8 cellular contexts compared by ENCODE assay signal in genomic region chr12:120264511-120265202, GRCh38. TPM values are rescaled to one million over a fixed set of nuclear protein-coding genes. Genes with fewer than 3 reads are reported as not detected.
A peak's percentile ranks its signal among the peaks of the same experiment; 100 is the strongest.
DNase-seq lines count a peak whose midpoint lies in the region; ATAC-seq and TF ChIP-seq lines count a peak whose summit lies in the region.

No MANE protein-coding gene starts in this region.

- ATAC-seq in GM19455 (IDR thresholded peaks at IDR 0.05; ENCODE audit: unreplicated experiment) (no peak), GM21825 (IDR thresholded peaks at IDR 0.05; ENCODE audit: unreplicated experiment) (no peak)

- no peak overlapping the region for H4K5ac ChIP-seq in mesendoderm (ENCODE audit: low read length)

- peak; percentile 32 for DNase-seq in activated naive CD4-positive, alpha-beta T cell treated with anti-CD3 and anti-CD28 coated beads for 36 hours
- no peak for DNase-seq in activated naive CD4-positive, alpha-beta T cell treated with anti-CD3 and anti-CD28 coated beads, Interleukin-2, amount 50 U/mL, for 16 hours
- DNase-seq in cardiac fibroblast (ENCODE audit: low read depth in 2 of 2) (no peak), mesendoderm (no peak), ureter (ENCODE audit: low spot score) (peak; percentile 81), medulla oblongata (ENCODE audit: extremely low spot score) (no peak)

- no peak overlapping the region for H2AK5ac ChIP-seq in mesendoderm (ENCODE audit: low read length)

- H3K9ac ChIP-seq in mesendoderm (ENCODE audit: low read length): peak overlapping the region; percentile 96

- intact Hi-C loops in activated naive CD4-positive, alpha-beta T cell treated with anti-CD3 and anti-CD28 coated beads for 36 hours (cut with micrococcal nuclease): loop anchor here (1.0 to 2.0 kb wide), 5 partner anchors 26 to 275 kb away; partner anchors contain the start of genes BICDL1, RNU4-2 and RPLP0

- H3K4me3 Mint-ChIP-seq in activated naive CD4-positive, alpha-beta T cell treated with anti-CD3 and anti-CD28 coated beads for 36 hours: peak overlapping the region; percentile 89

- H3K56ac ChIP-seq in mesendoderm (ENCODE audit: low read length): peak overlapping the region; percentile 99

- H3K9me3 Mint-ChIP-seq in activated naive CD4-positive, alpha-beta T cell treated with anti-CD3 and anti-CD28 coated beads for 36 hours: no peaks in the 10 kb centered on the region

- no peaks in the 10 kb centered on the region for H3K27me3 ChIP-seq in mesendoderm (ENCODE audit: insufficient read depth, low read length, poor library complexity)

- H3K79me1 ChIP-seq in mesendoderm (ENCODE audit: low read length): peaks cover 9% of the 10 kb centered on the region

- H3K4me3 ChIP-seq in cardiac fibroblast (replicated peaks in 1 of 2; ENCODE audit: low read depth in 2 of 2, low read length in 2 of 2) (peak overlapping the region; percentile 92 to 93), mesendoderm (ENCODE audit: low read length) (peak overlapping the region; percentile 88)

- CTCF ChIA-PET in activated naive CD4-positive, alpha-beta T cell treated with anti-CD3 and anti-CD28 coated beads for 36 hours (lab: Charles Lee): interaction anchor here (0.6 to 15.7 kb wide), 12 partner anchors 8 to 184 kb away, joined by 3 to 637 read pairs (median 4); partner anchors contain the start of genes RNU4-2 and RPLP0

- no peak overlapping the region for H3K27ac ChIP-seq in mesendoderm (ENCODE audit: low read depth, low read length)

- H2BK15ac ChIP-seq in mesendoderm (replicated peaks; ENCODE audit: low read depth): no peak overlapping the region

- peaks cover 54% of the 10 kb centered on the region for H3K4me1 Mint-ChIP-seq in activated naive CD4-positive, alpha-beta T cell treated with anti-CD3 and anti-CD28 coated beads for 36 hours (ENCODE audit: low read depth)

- peak overlapping the region; percentile 87 for H3K4ac ChIP-seq in mesendoderm (ENCODE audit: low read depth, low read length)

- no peaks in the 10 kb centered on the region for H3K36me3 ChIP-seq in mesendoderm (ENCODE audit: control insufficient read depth, insufficient read depth, low read length)

- H3K4me1 ChIP-seq in mesendoderm (ENCODE audit: control insufficient read depth, low read depth, low read length): peaks cover 29% of the 10 kb centered on the region

- peaks cover 58% of the 10 kb centered on the region for H3K79me2 ChIP-seq in mesendoderm (ENCODE audit: control insufficient read depth, insufficient read depth, low read length)

- H3K36me3 Mint-ChIP-seq in activated naive CD4-positive, alpha-beta T cell treated with anti-CD3 and anti-CD28 coated beads for 36 hours (ENCODE audit: low read depth): peaks cover 9% of the 10 kb centered on the region

- H3K23ac ChIP-seq in mesendoderm (ENCODE audit: low read length): peak overlapping the region; percentile 94

- H3K27ac Mint-ChIP-seq in activated naive CD4-positive, alpha-beta T cell treated with anti-CD3 and anti-CD28 coated beads for 36 hours: peak overlapping the region; percentile 87

- peak overlapping the region; percentile 32 for H3K4me2 ChIP-seq in mesendoderm (ENCODE audit: low read length)

- no peak for TF ChIP-seq CTCF in cardiac fibroblast (IDR thresholded peaks at IDR 0.05; ENCODE audit: low read depth, low read length)

- H2BK5ac ChIP-seq in mesendoderm (ENCODE audit: low read length): peak overlapping the region; percentile 91

- H4K8ac ChIP-seq in mesendoderm (ENCODE audit: low read depth, low read length): no peak overlapping the region

- peak overlapping the region; percentile 5 for H2BK120ac ChIP-seq in mesendoderm (ENCODE audit: low read depth, low read length)

- no peaks in the 10 kb centered on the region for H3K27me3 Mint-ChIP-seq in activated naive CD4-positive, alpha-beta T cell treated with anti-CD3 and anti-CD28 coated beads for 36 hours (ENCODE audit: low read depth)

- peak overlapping the region; percentile 99 for H3K18ac ChIP-seq in mesendoderm (ENCODE audit: low read length)

- no CpG with 5 or more reads among the region's 16 CpGs for WGBS in mesendoderm (ENCODE audit: extremely low coverage, insufficient coverage, low lambda C conversion rate)

RNA-seq across cellular contexts. Expression of gene PXN, which starts 0.9 kb away (rescaled TPM):
- total RNA-seq in activated naive CD4-positive, alpha-beta T cell treated with anti-CD3 and anti-CD28 coated beads for 36 hours: 100 to 1,000 TPM; 109 to 112 TPM
- 147 TPM for polyA plus RNA-seq in mesendoderm (2013, experiment 1 of 2)
- 148 TPM for polyA plus RNA-seq in mesendoderm (2013, experiment 2 of 2)
- 166 TPM for total RNA-seq in ureter

RNA-seq across cellular contexts. Expression of gene RNU4-2, which starts 27.0 kb away (rescaled TPM):
- total RNA-seq in activated naive CD4-positive, alpha-beta T cell treated with anti-CD3 and anti-CD28 coated beads for 36 hours: 1,000 to 10,000 TPM; 1,318 to 2,532 TPM
- not detected for polyA plus RNA-seq in mesendoderm (2013, experiment 1 of 2)
- polyA plus RNA-seq in mesendoderm (2013, experiment 2 of 2): not detected
- total RNA-seq in ureter: 8,888 TPM

RNA-seq across cellular contexts. Expression of gene RNU4-1, which starts 28.4 kb away (rescaled TPM):
- total RNA-seq in activated naive CD4-positive, alpha-beta T cell treated with anti-CD3 and anti-CD28 coated beads for 36 hours: 1,000 to 10,000 TPM in 1 of 2 experiments, 100 to 1,000 TPM in 1; 685 to 1,294 TPM
- not detected for polyA plus RNA-seq in mesendoderm (2013, experiment 1 of 2)
- polyA plus RNA-seq in mesendoderm (2013, experiment 2 of 2): not detected
- total RNA-seq in ureter: 1,538 TPM

RNA-seq across cellular contexts. Expression of gene SIRT4, which starts 37.5 kb away (rescaled TPM):
- 1 to 10 TPM; 2.0 to 3.7 TPM for total RNA-seq in activated naive CD4-positive, alpha-beta T cell treated with anti-CD3 and anti-CD28 coated beads for 36 hours
- polyA plus RNA-seq in mesendoderm (2013, experiment 1 of 2): 0.88 TPM
- polyA plus RNA-seq in mesendoderm (2013, experiment 2 of 2): 0.81 TPM
- total RNA-seq in ureter: not detected

Comparison
In these comparisons a context has a peak if more than half of its experiments do, and no peak if none do; other contexts are left out.
1. DNase-seq: peak in activated naive CD4-positive, alpha-beta T cell treated with anti-CD3 and anti-CD28 coated beads for 36 hours (single experiment) and ureter (single experiment); none in activated naive CD4-positive, alpha-beta T cell treated with anti-CD3 and anti-CD28 coated beads, Interleukin-2, amount 50 U/mL, for 16 hours (single experiment), cardiac fibroblast (0 of 2), mesendoderm (single experiment) and medulla oblongata (single experiment).